In the genomic region with DNA sequence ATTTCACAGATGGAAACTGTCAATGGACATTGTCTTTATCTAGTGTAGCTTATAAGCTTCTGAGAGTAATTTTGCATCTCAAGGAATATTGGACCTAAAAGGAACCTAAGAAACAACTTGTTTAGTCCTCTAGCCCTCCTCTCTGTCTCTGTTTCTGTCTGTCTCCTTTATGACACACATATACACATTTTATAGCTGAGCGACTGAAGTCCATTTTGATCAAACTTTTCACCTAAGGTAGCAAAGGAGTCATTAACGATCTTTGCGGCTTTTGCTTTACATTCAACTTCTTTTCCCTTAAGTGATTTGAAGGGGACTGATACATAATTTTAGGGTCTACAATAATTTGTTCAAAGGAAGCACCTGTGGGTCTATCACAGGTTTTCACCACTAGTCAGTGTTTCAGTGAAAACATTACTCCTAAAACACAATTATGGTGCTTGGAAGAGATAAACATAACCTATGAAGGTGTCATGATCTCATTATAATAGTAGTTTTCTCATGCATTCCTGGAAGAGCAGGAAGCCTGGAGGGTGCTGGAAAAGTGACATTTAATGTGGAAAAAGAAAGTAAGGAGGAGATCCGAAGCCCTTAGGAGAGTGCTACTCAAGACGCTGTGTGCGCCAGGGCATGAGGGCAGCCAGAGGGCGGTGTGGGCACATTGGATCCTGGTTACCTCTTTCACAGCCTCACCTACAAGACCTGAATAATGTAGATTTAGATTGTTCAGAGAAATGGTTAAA, we compare ENCODE assay signal across 1 cellular context.
TF ChIP-seq lines count a peak whose summit lies in the region.

No MANE protein-coding gene starts in this region.

TF ChIP-seq in GM23338, 12 proteins besides CTCF, POLR2A, EP300 and RAD21 (continued from another document):
- TF ChIP-seq REST (IDR thresholded peaks at IDR 0.05; ENCODE audit: unreplicated experiment) = no peak
- TF ChIP-seq, protein P1, sequence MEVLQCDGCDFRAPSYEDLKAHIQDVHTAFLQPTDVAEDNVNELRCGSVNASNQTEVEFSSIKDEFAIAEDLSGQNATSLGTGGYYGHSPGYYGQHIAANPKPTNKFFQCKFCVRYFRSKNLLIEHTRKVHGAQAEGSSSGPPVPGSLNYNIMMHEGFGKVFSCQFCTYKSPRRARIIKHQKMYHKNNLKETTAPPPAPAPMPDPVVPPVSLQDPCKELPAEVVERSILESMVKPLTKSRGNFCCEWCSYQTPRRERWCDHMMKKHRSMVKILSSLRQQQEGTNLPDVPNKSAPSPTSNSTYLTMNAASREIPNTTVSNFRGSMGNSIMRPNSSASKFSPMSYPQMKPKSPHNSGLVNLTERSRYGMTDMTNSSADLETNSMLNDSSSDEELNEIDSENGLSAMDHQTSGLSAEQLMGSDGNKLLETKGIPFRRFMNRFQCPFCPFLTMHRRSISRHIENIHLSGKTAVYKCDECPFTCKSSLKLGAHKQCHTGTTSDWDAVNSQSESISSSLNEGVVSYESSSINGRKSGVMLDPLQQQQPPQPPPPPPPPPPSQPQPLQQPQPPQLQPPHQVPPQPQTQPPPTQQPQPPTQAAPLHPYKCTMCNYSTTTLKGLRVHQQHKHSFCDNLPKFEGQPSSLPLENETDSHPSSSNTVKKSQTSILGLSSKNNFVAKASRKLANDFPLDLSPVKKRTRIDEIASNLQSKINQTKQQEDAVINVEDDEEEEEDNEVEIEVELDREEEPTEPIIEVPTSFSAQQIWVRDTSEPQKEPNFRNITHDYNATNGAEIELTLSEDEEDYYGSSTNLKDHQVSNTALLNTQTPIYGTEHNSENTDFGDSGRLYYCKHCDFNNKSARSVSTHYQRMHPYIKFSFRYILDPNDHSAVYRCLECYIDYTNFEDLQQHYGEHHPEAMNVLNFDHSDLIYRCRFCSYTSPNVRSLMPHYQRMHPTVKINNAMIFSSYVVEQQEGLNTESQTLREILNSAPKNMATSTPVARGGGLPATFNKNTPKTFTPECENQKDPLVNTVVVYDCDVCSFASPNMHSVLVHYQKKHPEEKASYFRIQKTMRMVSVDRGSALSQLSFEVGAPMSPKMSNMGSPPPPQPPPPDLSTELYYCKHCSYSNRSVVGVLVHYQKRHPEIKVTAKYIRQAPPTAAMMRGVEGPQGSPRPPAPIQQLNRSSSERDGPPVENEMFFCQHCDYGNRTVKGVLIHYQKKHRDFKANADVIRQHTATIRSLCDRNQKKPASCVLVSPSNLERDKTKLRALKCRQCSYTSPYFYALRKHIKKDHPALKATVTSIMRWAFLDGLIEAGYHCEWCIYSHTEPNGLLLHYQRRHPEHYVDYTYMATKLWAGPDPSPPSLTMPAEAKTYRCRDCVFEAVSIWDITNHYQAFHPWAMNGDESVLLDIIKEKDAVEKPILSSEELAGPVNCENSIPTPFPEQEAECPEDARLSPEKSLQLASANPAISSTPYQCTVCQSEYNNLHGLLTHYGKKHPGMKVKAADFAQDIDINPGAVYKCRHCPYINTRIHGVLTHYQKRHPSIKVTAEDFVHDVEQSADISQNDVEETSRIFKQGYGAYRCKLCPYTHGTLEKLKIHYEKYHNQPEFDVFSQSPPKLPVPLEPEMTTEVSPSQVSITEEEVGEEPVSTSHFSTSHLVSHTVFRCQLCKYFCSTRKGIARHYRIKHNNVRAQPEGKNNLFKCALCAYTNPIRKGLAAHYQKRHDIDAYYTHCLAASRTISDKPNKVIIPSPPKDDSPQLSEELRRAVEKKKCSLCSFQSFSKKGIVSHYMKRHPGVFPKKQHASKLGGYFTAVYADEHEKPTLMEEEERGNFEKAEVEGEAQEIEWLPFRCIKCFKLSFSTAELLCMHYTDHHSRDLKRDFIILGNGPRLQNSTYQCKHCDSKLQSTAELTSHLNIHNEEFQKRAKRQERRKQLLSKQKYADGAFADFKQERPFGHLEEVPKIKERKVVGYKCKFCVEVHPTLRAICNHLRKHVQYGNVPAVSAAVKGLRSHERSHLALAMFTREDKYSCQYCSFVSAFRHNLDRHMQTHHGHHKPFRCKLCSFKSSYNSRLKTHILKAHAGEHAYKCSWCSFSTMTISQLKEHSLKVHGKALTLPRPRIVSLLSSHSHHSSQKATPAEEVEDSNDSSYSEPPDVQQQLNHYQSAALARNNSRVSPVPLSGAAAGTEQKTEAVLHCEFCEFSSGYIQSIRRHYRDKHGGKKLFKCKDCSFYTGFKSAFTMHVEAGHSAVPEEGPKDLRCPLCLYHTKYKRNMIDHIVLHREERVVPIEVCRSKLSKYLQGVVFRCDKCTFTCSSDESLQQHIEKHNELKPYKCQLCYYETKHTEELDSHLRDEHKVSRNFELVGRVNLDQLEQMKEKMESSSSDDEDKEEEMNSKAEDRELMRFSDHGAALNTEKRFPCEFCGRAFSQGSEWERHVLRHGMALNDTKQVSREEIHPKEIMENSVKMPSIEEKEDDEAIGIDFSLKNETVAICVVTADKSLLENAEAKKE (CRISPR knock-in tag; IDR thresholded peaks at IDR 0.05) = no peak
- no peak for TF ChIP-seq ETS1 (IDR thresholded peaks at IDR 0.05)
- no peak for TF ChIP-seq JUNB (IDR thresholded peaks at IDR 0.05; ENCODE audit: unreplicated experiment)
- no peak for TF ChIP-seq NANOG (IDR thresholded peaks at IDR 0.05; ENCODE audit: borderline replicate concordance)
- TF ChIP-seq POLR2AphosphoS5 (IDR thresholded peaks at IDR 0.05; ENCODE audit: low read depth) = no peak
- TF ChIP-seq EZH2phosphoT487 (IDR thresholded peaks at IDR 0.05; ENCODE audit: unreplicated experiment) = no peak
- TF ChIP-seq ZNF331 (CRISPR knock-in tag; IDR thresholded peaks at IDR 0.05; ENCODE audit: low read depth) = no peak
TF ChIP-seq in GM23338: peak in this region for 0.
